13 cellular contexts compared by ENCODE assay signal in the genomic region with DNA sequence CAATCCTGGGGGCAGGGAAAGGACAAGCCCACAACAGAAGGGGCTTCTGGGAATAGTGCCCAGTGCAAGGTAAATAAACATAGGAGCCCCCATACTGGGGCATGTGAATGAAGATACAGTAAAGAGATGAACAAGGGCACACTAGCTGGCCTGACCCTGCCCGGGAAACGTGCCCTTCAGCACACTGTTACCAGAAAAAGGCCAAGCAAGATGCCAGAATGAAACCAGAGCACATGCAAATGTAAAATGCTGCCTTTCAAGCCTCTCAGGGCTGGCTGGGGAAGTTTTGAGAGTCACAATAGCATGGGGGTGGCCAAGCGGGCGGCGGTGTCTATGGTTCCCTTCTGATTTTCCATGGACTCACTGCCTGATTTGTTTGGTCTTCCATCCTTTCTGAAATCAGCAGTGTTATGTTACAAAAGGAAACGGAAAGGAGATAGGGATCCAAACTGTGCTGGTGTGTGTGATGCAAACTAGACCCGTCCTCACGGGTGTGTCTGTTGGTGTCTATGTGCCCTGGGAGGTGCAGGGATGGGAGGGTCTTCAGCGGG. TPM values are rescaled to one million over a fixed set of nuclear protein-coding genes. Genes with fewer than 3 reads are reported as not detected.
DNase-seq lines count a peak whose midpoint lies in the region; ATAC-seq, FAIRE-seq and TF ChIP-seq lines count a peak whose summit lies in the region.
"Had no signal": no experiment of that assay in that cellular context is flagged by ENCODE, and none has a peak within 500 bp of the region (broad histone marks: within the 10 kb centered on the region; RNA-seq: fewer than 3 reads in every experiment).

No MANE protein-coding gene starts in this region.

- no peak for FAIRE-seq in endothelial cell of umbilical vein (lab: Jason Lieb, UNC)
- FAIRE-seq: A204.1, H1 had no signal

- H3K9me1 ChIP-seq in endothelial cell of umbilical vein (replicated peaks; ENCODE audit: control insufficient read depth, extremely low read depth, insufficient read depth, low read length): no peaks in the 10 kb centered on the region

- peaks cover 3 to 16% of the 10 kb centered on the region in 2 experiments for H3K36me3 ChIP-seq in endothelial cell of umbilical vein (ENCODE audit: control insufficient read depth in 2 of 2, extremely low read depth in 1 of 2, insufficient read depth in 2 of 2, low read length in 2 of 2)
- H3K36me3 ChIP-seq in tibial nerve: peaks cover 0 to 39% (median 19%) of the 10 kb centered on the region in 3 donors

- POLR2A ChIA-PET in endothelial cell of umbilical vein (lab: Charles Lee): no interaction called here

- TF ChIP-seq POLR2A in endothelial cell of umbilical vein (IDR thresholded peaks at IDR 0.05; ENCODE audit: low read depth, low read length) (no peak), tibial nerve (IDR thresholded peaks at IDR 0.05) (no peak)

- peaks cover 4% of the 10 kb centered on the region for H3K79me2 ChIP-seq in endothelial cell of umbilical vein (ENCODE audit: control insufficient read depth, insufficient read depth, low read length)

- no peak overlapping the region for H3K9ac ChIP-seq in endothelial cell of umbilical vein (replicated peaks; ENCODE audit: extremely low read depth, insufficient read depth, low read length)

- H3K4me3 ChIP-seq in endothelial cell of umbilical vein (replicated peaks in 1 of 3; ENCODE audit: insufficient read depth in 1 of 3, low read depth in 1 of 3, low read length in 3 of 3) (no peak overlapping the region), tibial nerve (no peak overlapping the region)
- H3K4me3 ChIP-seq: suprapubic skin had no signal

- TF ChIP-seq CTCF in endothelial cell of umbilical vein (IDR thresholded peaks at IDR 0.05; ENCODE audit: extremely low read depth in 1 of 2, insufficient read depth in 1 of 2, low read depth in 1 of 2, low read length in 2 of 2): no peak
- no peak for TF ChIP-seq CTCF in tibial nerve (IDR thresholded peaks at IDR 0.05)

- no peaks in the 10 kb centered on the region for H4K20me1 ChIP-seq in endothelial cell of umbilical vein (replicated peaks; ENCODE audit: control insufficient read depth, extremely low read depth, insufficient read depth, low read length)

- peaks cover 10% of the 10 kb centered on the region for H3K36me3 Mint-ChIP-seq in activated CD4-positive, alpha-beta T cell treated with anti-CD3 and anti-CD28 coated beads, Interleukin-2, amount 10 ng/mL, durations not matched to agents 24 days and 14 days (ENCODE audit: low read depth)
- H3K36me3 Mint-ChIP-seq in T-helper 17 cell (ENCODE audit: low read depth): peaks cover 2% of the 10 kb centered on the region
- H3K36me3 Mint-ChIP-seq in stimulated activated memory B cell treated with anti-CD40 and anti-IgM and Interleukin-4, amounts not matched to agents 10 μg/mL and 1 μg/mL and 100 μg/mL, for 72 hours: peaks cover 17% of the 10 kb centered on the region

- ATAC-seq in T-helper 17 cell: no peak
- ATAC-seq in stimulated activated memory B cell treated with anti-CD40 and anti-IgM and Interleukin-4, amounts not matched to agents 10 μg/mL and 1 μg/mL and 100 μg/mL, for 72 hours: no peak

- BruUV-seq in endothelial cell of umbilical vein (replicated peaks; lab: Mats Ljungman, UMichigan): no TSS peak

- no peaks in the 10 kb centered on the region for H3K4me1 ChIP-seq in endothelial cell of umbilical vein (ENCODE audit: control insufficient read depth, extremely low read depth, insufficient read depth, low read length)
- peaks cover 0 to 51% (median 29%) of the 10 kb centered on the region in 4 donors for H3K4me1 ChIP-seq in tibial nerve

- H2AFZ ChIP-seq in endothelial cell of umbilical vein (ENCODE audit: low read depth, low read length): no peak overlapping the region

- no peak overlapping the region for H3K4me2 ChIP-seq in endothelial cell of umbilical vein (ENCODE audit: insufficient read depth, low read length)

- H3K4me3 Mint-ChIP-seq in activated CD4-positive, alpha-beta T cell treated with anti-CD3 and anti-CD28 coated beads, Interleukin-2, amount 10 ng/mL, durations not matched to agents 24 days and 14 days: no peak overlapping the region
- no peak overlapping the region for H3K4me3 Mint-ChIP-seq in T-helper 17 cell
- H3K4me3 Mint-ChIP-seq in stimulated activated memory B cell treated with anti-CD40 and anti-IgM and Interleukin-4, amounts not matched to agents 10 μg/mL and 1 μg/mL and 100 μg/mL, for 72 hours: no peak overlapping the region

- no peaks in the 10 kb centered on the region for H3K27me3 Mint-ChIP-seq in activated CD4-positive, alpha-beta T cell treated with anti-CD3 and anti-CD28 coated beads, Interleukin-2, amount 10 ng/mL, durations not matched to agents 24 days and 14 days
- no peaks in the 10 kb centered on the region for H3K27me3 Mint-ChIP-seq in T-helper 17 cell
- H3K27me3 Mint-ChIP-seq in stimulated activated memory B cell treated with anti-CD40 and anti-IgM and Interleukin-4, amounts not matched to agents 10 μg/mL and 1 μg/mL and 100 μg/mL, for 72 hours: no peaks in the 10 kb centered on the region

- H3K27ac ChIP-seq in endothelial cell of umbilical vein (ENCODE audit: insufficient read depth, low read depth, low read length): no peak overlapping the region
- H3K27ac ChIP-seq in tibial nerve: peak overlapping the region in 2 of 4 donors; percentile 65 to 75
- H3K27ac ChIP-seq: suprapubic skin had no signal

- H3K9me3 Mint-ChIP-seq in activated CD4-positive, alpha-beta T cell treated with anti-CD3 and anti-CD28 coated beads, Interleukin-2, amount 10 ng/mL, durations not matched to agents 24 days and 14 days: no peaks in the 10 kb centered on the region
- no peaks in the 10 kb centered on the region for H3K9me3 Mint-ChIP-seq in stimulated activated memory B cell treated with anti-CD40 and anti-IgM and Interleukin-4, amounts not matched to agents 10 μg/mL and 1 μg/mL and 100 μg/mL, for 72 hours

- no peak for TF ChIP-seq EP300 in tibial nerve (IDR thresholded peaks at IDR 0.05)

- intact Hi-C loops in activated CD4-positive, alpha-beta T cell treated with anti-CD3 and anti-CD28 coated beads, Interleukin-2, amount 10 ng/mL, durations not matched to agents 24 days and 14 days (cut with micrococcal nuclease): no loop called here
- intact Hi-C loops in endothelial cell of umbilical vein (cut with micrococcal nuclease): no loop called here

- dilution Hi-C loops in endothelial cell of umbilical vein (cut with MboI; ENCODE audit: extremely low pct_ligation_motif_present, low sequenced_read_pairs): no loop called here

- H3K4me1 Mint-ChIP-seq in activated CD4-positive, alpha-beta T cell treated with anti-CD3 and anti-CD28 coated beads, Interleukin-2, amount 10 ng/mL, durations not matched to agents 24 days and 14 days: peaks cover 22% of the 10 kb centered on the region
- peaks cover 26% of the 10 kb centered on the region for H3K4me1 Mint-ChIP-seq in T-helper 17 cell
- H3K4me1 Mint-ChIP-seq in stimulated activated memory B cell treated with anti-CD40 and anti-IgM and Interleukin-4, amounts not matched to agents 10 μg/mL and 1 μg/mL and 100 μg/mL, for 72 hours: peaks cover 48% of the 10 kb centered on the region

- H3K27me3 ChIP-seq in endothelial cell of umbilical vein (ENCODE audit: control insufficient read depth in 2 of 2, insufficient read depth in 2 of 2, low read length in 2 of 2) (no peaks in the 10 kb centered on the region), tibial nerve (no peaks in the 10 kb centered on the region)
- H3K27me3 ChIP-seq: suprapubic skin had no signal

- peak overlapping the region; percentile 37 for H3K27ac Mint-ChIP-seq in activated CD4-positive, alpha-beta T cell treated with anti-CD3 and anti-CD28 coated beads, Interleukin-2, amount 10 ng/mL, durations not matched to agents 24 days and 14 days
- H3K27ac Mint-ChIP-seq in T-helper 17 cell: peak overlapping the region; percentile 92
- H3K27ac Mint-ChIP-seq in stimulated activated memory B cell treated with anti-CD40 and anti-IgM and Interleukin-4, amounts not matched to agents 10 μg/mL and 1 μg/mL and 100 μg/mL, for 72 hours: peak overlapping the region; percentile 58

- DNase-seq in activated CD4-positive, alpha-beta T cell treated with anti-CD3 and anti-CD28 coated beads, Interleukin-2, amount 10 ng/mL, durations not matched to agents 24 days and 14 days: no peak
- no peak for DNase-seq in activated CD4-positive, alpha-beta T cell treated with anti-CD3 and anti-CD28 coated beads, Interleukin-2, amount 50 U/mL, for 4 hours
- DNase-seq in T-helper 17 cell (no peak), endothelial cell of umbilical vein (ENCODE audit: low read depth, low spot score) (peak; percentile 24), tibial nerve (ENCODE audit: low spot score in 2 of 2) (no peak), NOMO-1 treated with DMSO at 0.1 percent for 48 hours (lab: John Stamatoyannopoulos, UW; ENCODE audit: unreplicated experiment) (no peak), GM19238 (ENCODE audit: insufficient read length, low spot score) (no peak)
- DNase-seq: erythroblast, midbrain had no signal

- CTCF ChIA-PET in endothelial cell of umbilical vein (lab: Charles Lee): interaction anchor here (1.5 kb wide), 1 partner anchor 100 kb away, joined by 3 read pairs; no protein-coding TSS in a partner anchor

- H3K9me3 ChIP-seq in T-helper 17 cell (ENCODE audit: control insufficient read depth, low read length, poor library complexity, severe bottlenecking) (no peaks in the 10 kb centered on the region), endothelial cell of umbilical vein (replicated peaks; ENCODE audit: control insufficient read depth, insufficient read depth, low read length) (no peaks in the 10 kb centered on the region), tibial nerve (no peaks in the 10 kb centered on the region)
- H3K9me3 ChIP-seq: suprapubic skin had no signal

- 45 to 53% methylated on average over 9 of the region's 9 CpGs for WGBS in tibial nerve, 2 donors

TF ChIP-seq in endothelial cell of umbilical vein, 7 proteins besides CTCF, POLR2A, EP300 and RAD21:
- TF ChIP-seq MYC (IDR thresholded peaks at IDR 0.05; ENCODE audit: low read depth, low read length): no peak
- TF ChIP-seq JUN (IDR thresholded peaks at IDR 0.05; ENCODE audit: borderline replicate concordance, insufficient read depth, insufficient read length, low read depth): no peak
TF ChIP-seq in endothelial cell of umbilical vein: peak in this region for 0.

RNA-seq across cellular contexts. Expression of gene SUSD2, which starts 18.8 kb away (rescaled TPM):
- total RNA-seq in activated CD4-positive, alpha-beta T cell treated with anti-CD3 and anti-CD28 coated beads, Interleukin-2, amount 10 ng/mL, durations not matched to agents 24 days and 14 days: 0.75 and 0.78 TPM in 2 replicates
- 1 to 10 TPM in 1 of 2 donors, under 1 TPM in 1; 0.80 to 1.1 TPM for total RNA-seq in T-helper 17 cell
- 0.18 and 0.27 TPM in 2 replicates for total RNA-seq in endothelial cell of umbilical vein
- 0.26 and 0.35 TPM in 2 replicates for polyA plus RNA-seq in endothelial cell of umbilical vein
- 0.10 and 0.14 TPM in 2 replicates for polyA plus RNA-seq in endothelial cell of umbilical vein (2011; cell fraction: cytosol; rRNA removed)
- 1.0 and 1.3 TPM in 2 replicates for polyA plus RNA-seq in endothelial cell of umbilical vein (2011; cell fraction: nucleus; rRNA removed)
- polyA plus RNA-seq in endothelial cell of umbilical vein (2012): 0.33 and 0.41 TPM in 2 replicates
- polyA minus RNA-seq in endothelial cell of umbilical vein: 0.07 and 0.21 TPM in 2 replicates
- polyA minus RNA-seq in endothelial cell of umbilical vein (2011; cell fraction: cytosol; rRNA and poly(A)+ RNA removed): 0.31 TPM
- 1.2 and 1.7 TPM in 2 replicates for polyA minus RNA-seq in endothelial cell of umbilical vein (2011; cell fraction: nucleus; rRNA and poly(A)+ RNA removed)
- 1 to 10 TPM; 9.0 to 9.6 (median 9.4) TPM for total RNA-seq in tibial nerve

Comparison
In these comparisons a context has a peak if more than half of its experiments do, and no peak if none do; other contexts are left out.
1. H3K27ac Mint-ChIP-seq: peak in every context shown above with its lines; median percentile 92 in T-helper 17 cell; 58 in stimulated activated memory B cell treated with anti-CD40 and anti-IgM and Interleukin-4, amounts not matched to agents 10 μg/mL and 1 μg/mL and 100 μg/mL, for 72 hours; 37 in activated CD4-positive, alpha-beta T cell treated with anti-CD3 and anti-CD28 coated beads, Interleukin-2, amount 10 ng/mL, durations not matched to agents 24 days and 14 days.